Comparison of ENCODE assay signal across 8 cellular contexts in the genomic region with DNA sequence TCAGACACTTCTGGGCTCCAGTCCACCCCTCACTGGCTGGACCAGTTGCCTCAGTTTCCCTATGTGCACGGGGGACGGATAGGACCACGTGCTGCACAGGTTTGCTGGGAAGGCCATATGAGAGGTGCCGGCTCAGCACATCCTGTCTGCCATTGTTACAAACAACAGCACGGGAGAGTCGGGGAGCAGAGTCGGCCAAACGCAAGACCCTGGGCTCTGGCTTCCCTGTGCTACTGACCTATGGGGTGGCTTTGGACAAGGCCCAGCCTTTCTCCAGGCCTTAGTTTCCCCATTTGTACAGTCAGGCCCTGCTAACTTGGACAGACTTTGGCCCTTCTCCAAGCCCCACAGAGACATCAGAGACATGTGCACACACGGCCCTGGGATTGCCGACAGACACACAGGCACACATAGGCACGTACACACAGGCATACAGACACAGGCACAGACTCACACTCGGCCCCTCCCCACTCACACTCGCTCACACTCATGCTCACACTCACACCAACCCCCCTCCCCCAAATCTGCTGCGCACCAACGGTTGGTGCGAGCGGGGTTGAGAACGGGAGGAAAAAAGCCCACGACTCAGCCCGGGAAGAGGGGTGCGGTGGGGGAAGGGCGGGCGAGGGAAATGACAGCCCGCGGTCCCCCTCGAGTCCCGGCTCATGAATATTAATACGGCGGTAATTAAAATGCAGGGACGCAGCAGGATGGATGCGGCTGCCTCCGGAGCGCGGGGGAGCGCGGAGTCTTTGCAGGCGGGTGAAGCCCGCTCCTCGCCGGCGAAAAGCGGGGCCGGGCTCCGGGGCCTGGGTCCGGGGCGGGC.
DNase-seq lines count a peak whose midpoint lies in the region; ATAC-seq and TF ChIP-seq lines count a peak whose summit lies in the region.

No MANE protein-coding gene starts in this region.

- no peaks in the 10 kb centered on the region for H3K79me2 ChIP-seq in parathyroid adenoma

- no peaks in the 10 kb centered on the region for H3K9me3 ChIP-seq in parathyroid adenoma (ENCODE audit: control insufficient read depth, low read length)

- H3K36me3 ChIP-seq in parathyroid adenoma (ENCODE audit: control insufficient read depth, insufficient read depth, low read length), result no peaks in the 10 kb centered on the region

- H3K9me3 Mint-ChIP-seq in activated naive CD4-positive, alpha-beta T cell treated with anti-CD3 and anti-CD28 coated beads, Interleukin-2, amount 50 U/mL, for 72 hours, result no peaks in the 10 kb centered on the region

- DNase-seq in ACHN (peak; percentile 35), NCI-H774 (lab: John Stamatoyannopoulos, UW) (peak; percentile 47), head of caudate nucleus (peak in 34 of 42 donors; percentile 41 to 86 (median 62)), NCI-H524 treated with DMSO at 0.1 percent for 48 hours (lab: John Stamatoyannopoulos, UW) (no peak), SKM-1 treated with dmso at 0.1 percent for 144 hours (lab: John Stamatoyannopoulos, UW; ENCODE audit: unreplicated experiment) (no peak)
- peak in 1 of 2 donors; percentile 69 for DNase-seq in activated naive CD4-positive, alpha-beta T cell treated with anti-CD3 and anti-CD28 coated beads, Interleukin-2, amount 50 U/mL, for 72 hours (ENCODE audit: low spot score in 2 of 2)

- peak overlapping the region; percentile 97 for H3K27ac ChIP-seq in parathyroid adenoma

- in situ Hi-C loops in ACHN (cut with HindIII; ENCODE audit: low pct_ligation_motif_present, low pct_unique_long_range_greater_than_20kb, low sequenced_read_pairs), result no loop called here

- no peaks in the 10 kb centered on the region for H3K27me3 ChIP-seq in parathyroid adenoma (ENCODE audit: control insufficient read depth, insufficient read depth, low read length)

- H3K4me2 ChIP-seq in parathyroid adenoma (ENCODE audit: low read length), result peak overlapping the region; percentile 85

- intact Hi-C loops in head of caudate nucleus (cut with DNase I), result no loop called here

- H3K36me3 Mint-ChIP-seq in activated naive CD4-positive, alpha-beta T cell treated with anti-CD3 and anti-CD28 coated beads, Interleukin-2, amount 50 U/mL, for 72 hours, result peaks cover 16 to 23% of the 10 kb centered on the region in 2 donors

- H2AFZ ChIP-seq in parathyroid adenoma, result peak overlapping the region; percentile 73

- peaks cover 20% of the 10 kb centered on the region for H3K4me1 ChIP-seq in parathyroid adenoma

- ATAC-seq in GM19463 (IDR thresholded peaks at IDR 0.05; ENCODE audit: unreplicated experiment), result peak; percentile 19
- peak; percentile 12 to 23 for ATAC-seq in activated naive CD4-positive, alpha-beta T cell treated with anti-CD3 and anti-CD28 coated beads, Interleukin-2, amount 50 U/mL, for 72 hours

- no peak overlapping the region for H3K9ac ChIP-seq in parathyroid adenoma

- H3K27ac Mint-ChIP-seq in activated naive CD4-positive, alpha-beta T cell treated with anti-CD3 and anti-CD28 coated beads, Interleukin-2, amount 50 U/mL, for 72 hours, result peak overlapping the region; percentile 93 to 97

- TF ChIP-seq CTCF in parathyroid adenoma (IDR thresholded peaks at IDR 0.05), result no peak

- H3K4me3 ChIP-seq in parathyroid adenoma (ENCODE audit: low read depth, low read length), result peak overlapping the region; percentile 60

Comparison
In these comparisons a context has a peak if more than half of its experiments do, and no peak if none do; other contexts are left out.
1. DNase-seq: peak in ACHN (single experiment), NCI-H774 (single experiment) and head of caudate nucleus (34 of 42); none in NCI-H524 treated with DMSO at 0.1 percent for 48 hours (single experiment) and SKM-1 treated with dmso at 0.1 percent for 144 hours (single experiment).